ENCODE assay signal across 9 cellular contexts in genomic region chr1:173122344-173122880, GRCh38.
DNase-seq lines count a peak whose midpoint lies in the region; ATAC-seq and TF ChIP-seq lines count a peak whose summit lies in the region.
"Had no signal": no experiment of that assay in that cellular context is flagged by ENCODE, and none has a peak within 500 bp of the region (broad histone marks: within the 10 kb centered on the region; RNA-seq: fewer than 3 reads in every experiment).

No MANE protein-coding gene starts in this region.

- H3K9me3 Mint-ChIP-seq in activated naive CD4-positive, alpha-beta T cell treated with anti-CD3 and anti-CD28 coated beads for 36 hours = no peaks in the 10 kb centered on the region
- no peaks in the 10 kb centered on the region for H3K9me3 Mint-ChIP-seq in activated naive CD4-positive, alpha-beta T cell treated with anti-CD3 and anti-CD28 coated beads, Interleukin-2, amount 50 U/mL, for 72 hours

- H4K8ac ChIP-seq in IMR-90 (ENCODE audit: low read depth in 2 of 2, low read length in 2 of 2) = peak overlapping the region; percentile 74 to 80

- dilution Hi-C loops in IMR-90 (cut with HindIII; ENCODE audit: low sequenced_read_pairs, unreplicated experiment) = no loop called here
- dilution Hi-C loops in mammary epithelial cell (cut with HindIII; ENCODE audit: low sequenced_read_pairs) = no loop called here

- H3K9me3 ChIP-seq in IMR-90 (ENCODE audit: control insufficient read depth, insufficient read depth, low read length) (no peaks in the 10 kb centered on the region), mammary epithelial cell (replicated peaks; ENCODE audit: insufficient read depth, low read length) (no peaks in the 10 kb centered on the region), right lobe of liver (no peaks in the 10 kb centered on the region), subcutaneous abdominal adipose tissue (ENCODE audit: control insufficient read depth in 5 of 5, low read length in 5 of 5) (no peaks in the 10 kb centered on the region)

- H3K9ac ChIP-seq in IMR-90 (ENCODE audit: low read depth, low read length) (peak overlapping the region; percentile 18; the same call in 1 of the 2 replicates), mammary epithelial cell (ENCODE audit: insufficient read depth, low read length) (peak overlapping the region; percentile 42), subcutaneous abdominal adipose tissue (ENCODE audit: low read length in 5 of 5) (peak overlapping the region in 2 of 5 donors; percentile 19 to 42)

- H3K14ac ChIP-seq in IMR-90 (replicated peaks; ENCODE audit: low read depth, low read length) = peak overlapping the region; percentile 62

- no peaks in the 10 kb centered on the region for H3K36me3 ChIP-seq in IMR-90 (ENCODE audit: control insufficient read depth, insufficient read depth, low read length)
- H3K36me3 ChIP-seq in mammary epithelial cell (ENCODE audit: insufficient read depth, low read length) = no peaks in the 10 kb centered on the region
- no peaks in the 10 kb centered on the region for H3K36me3 ChIP-seq in right lobe of liver
- H3K36me3 ChIP-seq in subcutaneous abdominal adipose tissue (ENCODE audit: control insufficient read depth in 5 of 5, insufficient read depth in 5 of 5, low read length in 5 of 5) = no peaks in the 10 kb centered on the region

- H3K9me1 ChIP-seq in IMR-90 (ENCODE audit: insufficient read depth, low read length) = peaks cover 4% of the 10 kb centered on the region; the same call in 1 of the 2 replicates

- DNase-seq in IMR-90 (peak; percentile 51), mammary epithelial cell (no peak), right lobe of liver (no peak), DMS 273 (lab: John Stamatoyannopoulos, UW; ENCODE audit: unreplicated experiment) (no peak), retina (no peak)
- DNase-seq in activated naive CD4-positive, alpha-beta T cell treated with anti-CD3 and anti-CD28 coated beads for 36 hours = no peak
- DNase-seq in activated naive CD4-positive, alpha-beta T cell treated with anti-CD3 and anti-CD28 coated beads, Interleukin-2, amount 50 U/mL, for 72 hours (ENCODE audit: low spot score in 2 of 2) = no peak
- DNase-seq: stimulated activated CD4-positive, alpha-beta T cell treated with anti-CD3 and anti-CD28 coated beads, Interleukin-15, amount 100 ng/mL, for 24 hours had no signal

- H3K4me1 ChIP-seq in IMR-90 (ENCODE audit: control insufficient read depth, insufficient read depth, low read length) = peaks cover 8% of the 10 kb centered on the region
- peaks cover 13% of the 10 kb centered on the region for H3K4me1 ChIP-seq in mammary epithelial cell (ENCODE audit: insufficient read depth, low read length)
- H3K4me1 ChIP-seq in right lobe of liver = peaks cover 0 to 36% (median 12%) of the 10 kb centered on the region in 4 donors
- peaks cover 3 to 26% (median 20%) of the 10 kb centered on the region in 5 donors for H3K4me1 ChIP-seq in subcutaneous abdominal adipose tissue (ENCODE audit: control insufficient read depth in 5 of 5, insufficient read depth in 5 of 5, low read length in 5 of 5)

- H3K79me1 ChIP-seq in IMR-90 (ENCODE audit: low read depth in 1 of 2, low read length in 2 of 2) = no peaks in the 10 kb centered on the region

- peak overlapping the region; percentile 3; the same call in 1 of the 2 replicates for H3K4me3 ChIP-seq in IMR-90 (ENCODE audit: insufficient read depth, low read depth, low read length)
- no peak overlapping the region for H3K4me3 ChIP-seq in mammary epithelial cell (replicated peaks in 1 of 3; ENCODE audit: insufficient read depth in 1 of 3, low read depth in 2 of 3, low read length in 3 of 3)
- H3K4me3 ChIP-seq in right lobe of liver = peak overlapping the region in 1 of 3 donors; percentile 28
- H3K4me3 ChIP-seq in subcutaneous abdominal adipose tissue (ENCODE audit: low read depth in 1 of 5, low read length in 5 of 5) = peak overlapping the region; percentile 13 to 69 (median 48)

- intact Hi-C loops in IMR-90 (cut with micrococcal nuclease) = loop anchor here (5.0 to 10.0 kb wide), 2 partner anchors 80 to 168 kb away; no protein-coding TSS in a partner anchor
- intact Hi-C loops in mammary epithelial cell (cut with micrococcal nuclease) = loop anchor here (2.0 to 5.0 kb wide), 2 partner anchors 70 to 220 kb away; no protein-coding TSS in a partner anchor
- intact Hi-C loops in right lobe of liver (cut with DNase I) = no loop called here
- intact Hi-C loops in activated naive CD4-positive, alpha-beta T cell treated with anti-CD3 and anti-CD28 coated beads for 36 hours (cut with micrococcal nuclease) = no loop called here

- H3K4me3 Mint-ChIP-seq in activated naive CD4-positive, alpha-beta T cell treated with anti-CD3 and anti-CD28 coated beads for 36 hours = no peak overlapping the region

- peak overlapping the region; percentile 71 for H3K18ac ChIP-seq in IMR-90 (ENCODE audit: low read depth, low read length)

- H3K56ac ChIP-seq in IMR-90 (ENCODE audit: extremely low read depth, insufficient read depth, low read length) = peak overlapping the region; percentile 86

- H4K91ac ChIP-seq in IMR-90 (ENCODE audit: insufficient read depth, low read depth, low read length) = peak overlapping the region; percentile 96

- H3K27ac Mint-ChIP-seq in activated naive CD4-positive, alpha-beta T cell treated with anti-CD3 and anti-CD28 coated beads for 36 hours = no peak overlapping the region
- no peak overlapping the region for H3K27ac Mint-ChIP-seq in activated naive CD4-positive, alpha-beta T cell treated with anti-CD3 and anti-CD28 coated beads, Interleukin-2, amount 50 U/mL, for 72 hours

- H3K79me2 ChIP-seq in mammary epithelial cell (ENCODE audit: insufficient read depth, low read length) = no peaks in the 10 kb centered on the region

- H3K36me3 Mint-ChIP-seq in activated naive CD4-positive, alpha-beta T cell treated with anti-CD3 and anti-CD28 coated beads for 36 hours (ENCODE audit: low read depth) = no peaks in the 10 kb centered on the region
- H3K36me3 Mint-ChIP-seq in activated naive CD4-positive, alpha-beta T cell treated with anti-CD3 and anti-CD28 coated beads, Interleukin-2, amount 50 U/mL, for 72 hours = no peaks in the 10 kb centered on the region

- no peak overlapping the region for H2AK9ac ChIP-seq in IMR-90 (replicated peaks; ENCODE audit: low read depth, low read length, poor library complexity)

- H2BK20ac ChIP-seq in IMR-90 (ENCODE audit: low read depth, low read length) = peak overlapping the region; percentile 73; the same call in 1 of the 2 replicates

- peak overlapping the region; percentile 87; the same call in 2 of the 3 replicates for H2BK15ac ChIP-seq in IMR-90 (ENCODE audit: low read depth, low read length)

- H3K27me3 Mint-ChIP-seq in activated naive CD4-positive, alpha-beta T cell treated with anti-CD3 and anti-CD28 coated beads for 36 hours (ENCODE audit: low read depth) = no peaks in the 10 kb centered on the region

- no peak for TF ChIP-seq POLR2A in IMR-90 (IDR thresholded peaks at IDR 0.05; ENCODE audit: low read depth, low read length)
- no peak for TF ChIP-seq POLR2A in right lobe of liver (IDR thresholded peaks at IDR 0.05)

- H2AK5ac ChIP-seq in IMR-90 (ENCODE audit: low read depth, low read length) = peak overlapping the region; percentile 38; the same call in 1 of the 2 replicates

- peak overlapping the region; percentile 97 for H2BK120ac ChIP-seq in IMR-90 (ENCODE audit: low read depth, low read length)

- POLR2A ChIA-PET in IMR-90 (lab: Charles Lee; ENCODE audit: unreplicated experiment) = interaction anchor here (0.6 to 1.5 kb wide), 7 partner anchors 9 to 296 kb away, joined by 3 to 6 read pairs (median 4); no protein-coding TSS in a partner anchor

- BruUV-seq in IMR-90 (replicated peaks; lab: Mats Ljungman, UMichigan) (no TSS peak), mammary epithelial cell (replicated peaks; lab: Mats Ljungman, UMichigan) (no TSS peak)

- peak overlapping the region; percentile 74 for H2BK5ac ChIP-seq in IMR-90 (ENCODE audit: low read depth, low read length, poor library complexity, severe bottlenecking)

- CTCF ChIA-PET in IMR-90 (lab: Yijun Ruan, JAX) (interaction anchor here (0.6 to 1.8 kb wide), 5 partner anchors 9 to 307 kb away, joined by 3 to 6 read pairs (median 3); no protein-coding TSS in a partner anchor), mammary epithelial cell (lab: Charles Lee; ENCODE audit: low non-redundant PET) (interaction anchor here (0.6 kb wide), 1 partner anchor 307 kb away, joined by 3 read pairs; no protein-coding TSS in a partner anchor)
- CTCF ChIA-PET in activated naive CD4-positive, alpha-beta T cell treated with anti-CD3 and anti-CD28 coated beads for 36 hours (lab: Charles Lee) = no interaction called here

- H3K23ac ChIP-seq in IMR-90 (ENCODE audit: low read depth, low read length) = peak overlapping the region; percentile 70

- TF ChIP-seq RAD21 in IMR-90 (IDR thresholded peaks at IDR 0.05; ENCODE audit: low read length) = no peak

- WGBS in IMR-90 (ENCODE audit: extremely low coverage in 2 of 2, insufficient read length in 1 of 2), 2 experiments = no CpG with 5 or more reads among the region's 2 CpGs
- 5% methylated on average over 2 of the region's 2 CpGs for WGBS in mammary epithelial cell (ENCODE audit: low coverage, missing lambda C conversion rate)
- WGBS in right lobe of liver (ENCODE audit: insufficient coverage, low coverage, low lambda C conversion rate, missing lambda C conversion rate) = 23% methylated on average over 2 of the region's 2 CpGs

- in situ Hi-C loops in IMR-90 (cut with MboI; ENCODE audit: low sequenced_read_pairs) (loop anchor here (10.0 kb wide), 1 partner anchor 58 kb away; no protein-coding TSS in a partner anchor), mammary epithelial cell (cut with MboI; ENCODE audit: low sequenced_read_pairs in 2 of 2) (no loop called here)

- no peak overlapping the region for H2AFZ ChIP-seq in IMR-90 (replicated peaks; ENCODE audit: low read length, poor library complexity)
- H2AFZ ChIP-seq in mammary epithelial cell (ENCODE audit: low read depth, low read length) = peak overlapping the region; percentile 97

- H3K27me3 ChIP-seq in IMR-90 (ENCODE audit: control insufficient read depth, insufficient read depth, low read length) (no peaks in the 10 kb centered on the region), mammary epithelial cell (ENCODE audit: insufficient read depth, low read length) (no peaks in the 10 kb centered on the region), right lobe of liver (no peaks in the 10 kb centered on the region), subcutaneous abdominal adipose tissue (ENCODE audit: control insufficient read depth in 5 of 5, insufficient read depth in 4 of 5, low read length in 5 of 5) (no peaks in the 10 kb centered on the region)

- H3K27ac ChIP-seq in IMR-90 (ENCODE audit: insufficient read depth, low read length) = peak overlapping the region; percentile 27
- H3K27ac ChIP-seq in mammary epithelial cell (ENCODE audit: insufficient read depth, low read depth, low read length) = peak overlapping the region; percentile 88
- H3K27ac ChIP-seq in right lobe of liver = peak overlapping the region; percentile 75 to 90 (median 82)
- H3K27ac ChIP-seq in subcutaneous abdominal adipose tissue (ENCODE audit: low read depth, low read length) = peak overlapping the region; percentile 85

- H3K4me2 ChIP-seq in IMR-90 (ENCODE audit: low read depth, low read length) = peak overlapping the region; percentile 75
- peak overlapping the region; percentile 87 for H3K4me2 ChIP-seq in mammary epithelial cell (ENCODE audit: insufficient read depth, low read depth, low read length)

- H3K4me1 Mint-ChIP-seq in activated naive CD4-positive, alpha-beta T cell treated with anti-CD3 and anti-CD28 coated beads for 36 hours (ENCODE audit: low read depth) = peaks cover 3% of the 10 kb centered on the region

- H4K5ac ChIP-seq in IMR-90 (ENCODE audit: low read depth, low read length) = peak overlapping the region; percentile 67

- no peak for ATAC-seq in IMR-90 (ENCODE audit: low read depth)
- peak in 2 of 4 donors; percentile 1 to 4 for ATAC-seq in right lobe of liver
- ATAC-seq in activated naive CD4-positive, alpha-beta T cell treated with anti-CD3 and anti-CD28 coated beads, Interleukin-2, amount 50 U/mL, for 72 hours = no peak

- H4K20me1 ChIP-seq in IMR-90 (ENCODE audit: insufficient read depth, low read length) (no peaks in the 10 kb centered on the region), mammary epithelial cell (ENCODE audit: insufficient read depth, low read length) (no peaks in the 10 kb centered on the region)

- H3K4ac ChIP-seq in IMR-90 (ENCODE audit: low read depth, low read length) = peak overlapping the region; percentile 85

- no peak for TF ChIP-seq CTCF in IMR-90 (conservative IDR thresholded peaks at IDR 0.05; ENCODE audit: low read depth, low read length)
- TF ChIP-seq CTCF in mammary epithelial cell (conservative IDR thresholded peaks at IDR 0.05 in 1 of 2, IDR thresholded peaks at IDR 0.05 in 1 of 2; ENCODE audit: extremely low read depth in 1 of 2, insufficient read depth in 1 of 2, low read depth in 1 of 2, low read length in 2 of 2) = no peak
- TF ChIP-seq CTCF in right lobe of liver (IDR thresholded peaks at IDR 0.05) = no peak

Comparison
In these comparisons a context has a peak if more than half of its experiments do, and no peak if none do; other contexts are left out.
1. H3K27ac ChIP-seq: peak in every context shown above with its lines; median percentile 88 in mammary epithelial cell; 85 in subcutaneous abdominal adipose tissue; 82 in right lobe of liver; 27 in IMR-90.
2. H3K4me3 ChIP-seq: peak in IMR-90 (single experiment) and subcutaneous abdominal adipose tissue (5 of 5); none in mammary epithelial cell (0 of 3).
3. intact Hi-C loops: an anchor here in IMR-90 (5.0 to 10.0 kb wide) and mammary epithelial cell (2.0 to 5.0 kb wide); none called in right lobe of liver and activated naive CD4-positive, alpha-beta T cell treated with anti-CD3 and anti-CD28 coated beads for 36 hours.